ENCODE assay signal across 9 cellular contexts in genomic region chr1:64744492-64745180, GRCh38. TPM values are rescaled to one million over a fixed set of nuclear protein-coding genes. Genes with fewer than 3 reads are reported as not detected.
DNase-seq lines count a peak whose midpoint lies in the region; ATAC-seq, FAIRE-seq and TF ChIP-seq lines count a peak whose summit lies in the region.
"Had no signal": no experiment of that assay in that cellular context is flagged by ENCODE, and none has a peak within 500 bp of the region (broad histone marks: within the 10 kb centered on the region; RNA-seq: fewer than 3 reads in every experiment).

RAVER2 (plus strand) TSS chr1:64745075; CDS start chr1:64745173, 98 bp downstream.

- H3K4me3 ChIP-seq in Panc1 (ENCODE audit: low read depth in 2 of 2, low read length in 2 of 2) (peak within 1 kb of the TSS; percentile 65 to 82), stomach smooth muscle (ENCODE audit: low read length in 2 of 2) (peak within 1 kb of the TSS; percentile 87 to 88)

- H3K27ac ChIP-seq in Panc1 (ENCODE audit: low read length): peak within 1 kb of the TSS; percentile 80
- H3K27ac ChIP-seq in stomach smooth muscle (ENCODE audit: low read length): peak within 1 kb of the TSS; percentile 70

- TF ChIP-seq CTCF in Panc1 (IDR thresholded peaks at IDR 0.05) (peak; percentile 91), natural killer cell (IDR thresholded peaks at IDR 0.05) (peak; percentile 46)

- peak within 1 kb of the TSS; percentile 76 to 78 for H3K9ac ChIP-seq in stomach smooth muscle (ENCODE audit: low read length in 2 of 2)

- CTCF ChIA-PET in Panc1 (lab: Charles Lee): interaction anchor here (0.9 kb wide), 1 partner anchor 170 kb away, joined by 3 read pairs; no protein-coding TSS in a partner anchor

- peak; percentile 88 for ATAC-seq in Panc1
- ATAC-seq in natural killer cell: peak; percentile 81 to 85 (median 84)

- no peaks in the 10 kb centered on the region for H3K9me3 Mint-ChIP-seq in activated T-helper 2 cell treated with anti-CD3 and anti-CD28 coated beads, Interferon-gamma antibody, Interleukin-2, Interleukin-4, amounts not matched to agents 10 μg/mL and 5 μg/mL and 100 μg/mL, durations not matched to agents 14 hours and 24 hours and 36 hours
- no peaks in the 10 kb centered on the region for H3K9me3 Mint-ChIP-seq in natural killer cell

- peak within 1 kb of the TSS; percentile 78 for H3K4me3 Mint-ChIP-seq in activated T-helper 2 cell treated with anti-CD3 and anti-CD28 coated beads, Interferon-gamma antibody, Interleukin-2, Interleukin-4, amounts not matched to agents 10 μg/mL and 5 μg/mL and 100 μg/mL, durations not matched to agents 14 hours and 24 hours and 36 hours (ENCODE audit: low read depth)
- H3K4me3 Mint-ChIP-seq in natural killer cell: peak within 1 kb of the TSS; percentile 91

- BruUV-seq in Panc1 (replicated peaks; lab: Mats Ljungman, UMichigan): no TSS peak

- intact Hi-C loops in Panc1 (cut with micrococcal nuclease; ENCODE audit: unreplicated experiment) (loop anchor here (2.0 kb wide), 1 partner anchor 80 kb away; no protein-coding TSS in a partner anchor), natural killer cell (cut with micrococcal nuclease) (loop anchor here (10.0 kb wide), 1 partner anchor 80 kb away; no protein-coding TSS in a partner anchor)
- intact Hi-C loops in activated T-helper 2 cell treated with anti-CD3 and anti-CD28 coated beads, Interferon-gamma antibody, Interleukin-2, Interleukin-4, amounts not matched to agents 10 μg/mL and 5 μg/mL and 100 μg/mL, durations not matched to agents 14 hours and 24 hours and 36 hours (cut with micrococcal nuclease): loop anchor here (2.0 to 10.0 kb wide), 2 partner anchors 80 to 320 kb away; no protein-coding TSS in a partner anchor

- POLR2A ChIA-PET in Panc1 (lab: Charles Lee): no interaction called here

- FAIRE-seq in HTR-8/SVneo (lab: Jason Lieb, UNC): no peak
- FAIRE-seq: G401.6 had no signal

- H3K36me3 ChIP-seq in Panc1 (ENCODE audit: control insufficient read depth, insufficient read depth, low read length) (no peaks in the 10 kb centered on the region; the same call in 1 of the 2 replicates), stomach smooth muscle (ENCODE audit: control insufficient read depth in 2 of 2, insufficient read depth in 2 of 2, low read length in 2 of 2) (no peaks in the 10 kb centered on the region)

- H3K4me1 ChIP-seq in Panc1 (ENCODE audit: control insufficient read depth, insufficient read depth, low read length): peaks cover 23% of the 10 kb centered on the region
- peaks cover 13% of the 10 kb centered on the region for H3K4me1 ChIP-seq in stomach smooth muscle (ENCODE audit: control insufficient read depth, insufficient read depth, low read length)

- H3K27ac Mint-ChIP-seq in activated T-helper 2 cell treated with anti-CD3 and anti-CD28 coated beads, Interferon-gamma antibody, Interleukin-2, Interleukin-4, amounts not matched to agents 10 μg/mL and 5 μg/mL and 100 μg/mL, durations not matched to agents 14 hours and 24 hours and 36 hours: no peak within 1 kb of the TSS
- peak within 1 kb of the TSS in 1 of 2 donors; percentile 61 for H3K27ac Mint-ChIP-seq in natural killer cell

- peak; percentile 50 to 61 for DNase-seq in NCI-H524 (lab: John Stamatoyannopoulos, UW)
- DNase-seq in NCI-H524 treated with DMSO at 0.1 percent for 48 hours (lab: John Stamatoyannopoulos, UW): no peak
- peak; percentile 60 for DNase-seq in HTR-8/SVneo (ENCODE audit: insufficient read length, low spot score)
- DNase-seq in Panc1 (ENCODE audit: low read depth, low spot score): no peak
- peak; percentile 20 for DNase-seq in activated T-helper 2 cell treated with anti-CD3 and anti-CD28 coated beads, Interferon-gamma antibody, Interleukin-2, Interleukin-4, amounts not matched to agents 10 μg/mL and 5 μg/mL and 100 μg/mL, durations not matched to agents 14 hours and 24 hours and 36 hours (ENCODE audit: low spot score)
- DNase-seq in fibroblast of peridontal ligament (ENCODE audit: extremely low read depth): peak; percentile 46
- DNase-seq in natural killer cell: peak; percentile 37

- in situ Hi-C loops in Panc1 (cut with HindIII; ENCODE audit: low pct_unique_long_range_greater_than_20kb, low sequenced_read_pairs): no loop called here

- H3K4me1 Mint-ChIP-seq in activated T-helper 2 cell treated with anti-CD3 and anti-CD28 coated beads, Interferon-gamma antibody, Interleukin-2, Interleukin-4, amounts not matched to agents 10 μg/mL and 5 μg/mL and 100 μg/mL, durations not matched to agents 14 hours and 24 hours and 36 hours (ENCODE audit: low read depth): peaks cover 7% of the 10 kb centered on the region
- H3K4me1 Mint-ChIP-seq in natural killer cell: peaks cover 20% of the 10 kb centered on the region in 2 donors

- no peaks in the 10 kb centered on the region for H3K36me3 Mint-ChIP-seq in activated T-helper 2 cell treated with anti-CD3 and anti-CD28 coated beads, Interferon-gamma antibody, Interleukin-2, Interleukin-4, amounts not matched to agents 10 μg/mL and 5 μg/mL and 100 μg/mL, durations not matched to agents 14 hours and 24 hours and 36 hours (ENCODE audit: low read depth)
- no peaks in the 10 kb centered on the region for H3K36me3 Mint-ChIP-seq in natural killer cell

- H3K27me3 ChIP-seq in Panc1 (ENCODE audit: control insufficient read depth, insufficient read depth, low read length) (no peaks in the 10 kb centered on the region; the same call in 1 of the 2 replicates), stomach smooth muscle (ENCODE audit: control insufficient read depth in 1 of 2, insufficient read depth in 2 of 2, low read length in 2 of 2) (no peaks in the 10 kb centered on the region)

- H3K9me3 ChIP-seq in Panc1 (ENCODE audit: control insufficient read depth, insufficient read depth, low read depth, low read length) (no peaks in the 10 kb centered on the region), stomach smooth muscle (ENCODE audit: control insufficient read depth in 2 of 2, low read length in 2 of 2) (no peaks in the 10 kb centered on the region)

- peaks cover 38% of the 10 kb centered on the region for H3K27me3 Mint-ChIP-seq in activated T-helper 2 cell treated with anti-CD3 and anti-CD28 coated beads, Interferon-gamma antibody, Interleukin-2, Interleukin-4, amounts not matched to agents 10 μg/mL and 5 μg/mL and 100 μg/mL, durations not matched to agents 14 hours and 24 hours and 36 hours (ENCODE audit: low read depth)
- peaks cover 3 to 8% of the 10 kb centered on the region in 2 donors for H3K27me3 Mint-ChIP-seq in natural killer cell (ENCODE audit: low read depth in 2 of 2)

RNA-seq across cellular contexts. Expression of gene RAVER2, which starts in this region (rescaled TPM):
- total RNA-seq in Panc1 (2021; ENCODE audit: unreplicated experiment) (15.1 TPM), natural killer cell (1 to 10 TPM in 2 of 3 donors, under 1 TPM in 1; 0.82 to 1.4 (median 1.2) TPM)
- polyA plus RNA-seq in Panc1 (2012; ENCODE audit: insufficient read length): 5.9 TPM
- 0.55 and 0.83 TPM in 2 replicates for total RNA-seq in activated T-helper 2 cell treated with anti-CD3 and anti-CD28 coated beads, Interferon-gamma antibody, Interleukin-2, Interleukin-4, amounts not matched to agents 10 μg/mL and 5 μg/mL and 100 μg/mL, durations not matched to agents 14 hours and 24 hours and 36 hours

Comparison
In these comparisons a context has a peak if more than half of its experiments do, and no peak if none do; other contexts are left out.
1. DNase-seq: peak in NCI-H524 (2 of 2), HTR-8/SVneo (single experiment), fibroblast of peridontal ligament (single experiment) and natural killer cell (single experiment); none in NCI-H524 treated with DMSO at 0.1 percent for 48 hours (single experiment) and Panc1 (single experiment).
2. Peak in DNase-seq in activated T-helper 2 cell treated with anti-CD3 and anti-CD28 coated beads, Interferon-gamma antibody, Interleukin-2, Interleukin-4, amounts not matched to agents 10 μg/mL and 5 μg/mL and 100 μg/mL, durations not matched to agents 14 hours and 24 hours and 36 hours; RNA of the gene not detected or under 1 TPM.